ENCODE assay signal across 8 cellular contexts in genomic region chr19:10566408-10566657, GRCh38. TPM values are rescaled to one million over a fixed set of nuclear protein-coding genes. Genes with fewer than 3 reads are reported as not detected.
A peak's percentile ranks its signal among the peaks of the same experiment; 100 is the strongest.
DNase-seq lines count a peak whose midpoint lies in the region; TF ChIP-seq lines count a peak whose summit lies in the region.

No MANE protein-coding gene starts in this region.

- CTCF ChIA-PET in OCI-LY7 (lab: Charles Lee; ENCODE audit: unreplicated experiment), result no interaction called here

- no TSS peak for BruUV-seq in OCI-LY7 (replicated peaks; lab: Mats Ljungman, UMichigan)

- peaks cover 16% of the 10 kb centered on the region for H3K27me3 ChIP-seq in endodermal cell (ENCODE audit: control insufficient read depth, insufficient read depth, low read length, poor library complexity, severe bottlenecking)
- H3K27me3 ChIP-seq in osteoblast (ENCODE audit: insufficient read depth, low read length), result no peaks in the 10 kb centered on the region

- H3K36me3 Mint-ChIP-seq in endodermal cell (ENCODE audit: low read depth), result peaks cover 12% of the 10 kb centered on the region

- peak; percentile 13 for DNase-seq in CD1c-positive myeloid dendritic cell (ENCODE audit: extremely low spot score)
- no peak for DNase-seq in OCI-LY7 (ENCODE audit: low spot score)
- no peak for DNase-seq in endodermal cell
- no peak for DNase-seq in osteoblast (ENCODE audit: insufficient read length, low spot score, missing footprints)
- DNase-seq in NCI-H524 treated with DMSO at 0.1 percent for 48 hours (lab: John Stamatoyannopoulos, UW), result no peak
- DNase-seq in NCI-H2107 treated with DMSO at 0.1 percent for 48 hours (lab: John Stamatoyannopoulos, UW; ENCODE audit: unreplicated experiment), result no peak
- no peak for DNase-seq in H4 (ENCODE audit: low spot score)
- no peak for DNase-seq in pons (ENCODE audit: low spot score)

- H3K9me3 ChIP-seq in OCI-LY7 (ENCODE audit: low read length) (no peaks in the 10 kb centered on the region), endodermal cell (ENCODE audit: control insufficient read depth, low read length) (no peaks in the 10 kb centered on the region), osteoblast (ENCODE audit: low read depth, low read length) (no peaks in the 10 kb centered on the region)

- POLR2A ChIA-PET in OCI-LY7 (lab: Charles Lee), result interaction anchor here (0.6 to 0.7 kb wide), 3 partner anchors 14 to 186 kb away, joined by 3 to 4 read pairs (median 3); partner anchors contain the start of gene TYK2

- H3K4me3 ChIP-seq in OCI-LY7 (ENCODE audit: low read depth, low read length, poor library complexity, severe bottlenecking) (peak overlapping the region; percentile 76), endodermal cell (ENCODE audit: low read length) (peak overlapping the region; percentile 73), osteoblast (ENCODE audit: insufficient read depth, low read length) (peak overlapping the region; percentile 93)

- H3K4me1 ChIP-seq in OCI-LY7 (ENCODE audit: insufficient read depth, low read length, poor library complexity, severe bottlenecking) (peaks cover 33% of the 10 kb centered on the region), endodermal cell (ENCODE audit: control insufficient read depth, insufficient read depth, low read length) (no peaks in the 10 kb centered on the region), osteoblast (ENCODE audit: insufficient read depth, low read length) (peaks cover 33% of the 10 kb centered on the region)

- H3K4me3 Mint-ChIP-seq in endodermal cell, result peak overlapping the region; percentile 91

- H2AFZ ChIP-seq in OCI-LY7 (ENCODE audit: low read length) (no peak overlapping the region), osteoblast (ENCODE audit: low read length) (peak overlapping the region; percentile 86)

- peaks cover 31% of the 10 kb centered on the region for H3K79me2 ChIP-seq in OCI-LY7 (ENCODE audit: insufficient read depth, low read depth, low read length)
- peaks cover 28% of the 10 kb centered on the region for H3K79me2 ChIP-seq in osteoblast (ENCODE audit: insufficient read depth, low read length)

- peaks cover 26% of the 10 kb centered on the region for H3K36me3 ChIP-seq in OCI-LY7 (ENCODE audit: insufficient read depth, low read length)
- peaks cover 14% of the 10 kb centered on the region for H3K36me3 ChIP-seq in endodermal cell (ENCODE audit: control insufficient read depth, insufficient read depth, low read length)
- peaks cover 9% of the 10 kb centered on the region for H3K36me3 ChIP-seq in osteoblast (ENCODE audit: insufficient read depth, low read length)

- H3K27me3 Mint-ChIP-seq in endodermal cell (ENCODE audit: insufficient read depth), result peaks cover 19% of the 10 kb centered on the region

- TF ChIP-seq CTCF in OCI-LY7 (conservative IDR thresholded peaks at IDR 0.05; ENCODE audit: low read length) (no peak), endodermal cell (conservative IDR thresholded peaks at IDR 0.05) (no peak), osteoblast (IDR thresholded peaks at IDR 0.05; ENCODE audit: extremely low read depth, low read depth, low read length) (no peak)

- no peak overlapping the region for H3K27ac Mint-ChIP-seq in endodermal cell

- H4K20me1 ChIP-seq in OCI-LY7 (ENCODE audit: insufficient read depth, low read length), result no peaks in the 10 kb centered on the region
- no peaks in the 10 kb centered on the region for H4K20me1 ChIP-seq in osteoblast (ENCODE audit: insufficient read depth, low read length)

- intact Hi-C loops in OCI-LY7 (cut with micrococcal nuclease; ENCODE audit: unreplicated experiment), result loop anchor here (5.0 to 10.0 kb wide), 5 partner anchors 84 to 308 kb away; partner anchors contain the start of genes CARM1, ICAM3, ILF3 and RAVER1

- peaks cover 23% of the 10 kb centered on the region for H3K4me1 Mint-ChIP-seq in endodermal cell

- H3K9me2 ChIP-seq in OCI-LY7 (ENCODE audit: insufficient read depth, low read length), result no peaks in the 10 kb centered on the region

- no peaks in the 10 kb centered on the region for H3K9me3 Mint-ChIP-seq in endodermal cell

- H3K4me2 ChIP-seq in OCI-LY7 (ENCODE audit: low read length) (peak overlapping the region; percentile 89), osteoblast (ENCODE audit: insufficient read depth, low read length) (peak overlapping the region; percentile 81)

- H3K27ac ChIP-seq in OCI-LY7 (ENCODE audit: low read depth, low read length, poor library complexity, severe bottlenecking) (peak overlapping the region; percentile 81), endodermal cell (ENCODE audit: low read depth, low read length) (no peak overlapping the region), osteoblast (ENCODE audit: low read depth, low read length) (peak overlapping the region; percentile 65)

- WGBS in endodermal cell (ENCODE audit: insufficient coverage in 1 of 2, insufficient read length in 1 of 2), 2 experiments, result 40 to 70% methylated on average over 2 to 4 of the region's 4 CpGs

- H3K9ac ChIP-seq in endodermal cell (ENCODE audit: extremely low read depth, low read length, poor library complexity, severe bottlenecking), result no peak overlapping the region

RNA-seq across cellular contexts. Expression of gene KRI1, which starts 0.5 kb away (rescaled TPM):
- total RNA-seq in OCI-LY7 (2014; rRNA removed; shearing (Covaris generic)), result 44.9 and 53.6 TPM in 2 replicates
- total RNA-seq in OCI-LY7 (2022) (57.0 and 58.4 TPM in 2 replicates), endodermal cell (10 to 100 TPM; 45.2 to 47.7 TPM), osteoblast (5.4 and 5.9 TPM in 2 replicates)
- polyA plus RNA-seq in endodermal cell (2013, experiment 1 of 2), result 29.4 TPM
- 27.3 TPM for polyA plus RNA-seq in endodermal cell (2013, experiment 2 of 2)
- 7.7 and 8.3 TPM in 2 replicates for total RNA-seq in H4 (2014; rRNA removed; shearing (Covaris generic))

RNA-seq across cellular contexts. Expression of gene CDKN2D, which starts 2.4 kb away (rescaled TPM):
- total RNA-seq in OCI-LY7 (2014; rRNA removed; shearing (Covaris generic)), result 22.4 and 25.3 TPM in 2 replicates
- total RNA-seq in OCI-LY7 (2022) (26.6 and 28.1 TPM in 2 replicates), endodermal cell (1 to 10 TPM; 3.5 to 4.6 TPM), osteoblast (4.0 and 5.3 TPM in 2 replicates)
- polyA plus RNA-seq in endodermal cell (2013, experiment 1 of 2), result 20.0 TPM
- polyA plus RNA-seq in endodermal cell (2013, experiment 2 of 2), result 18.2 TPM
- total RNA-seq in H4 (2014; rRNA removed; shearing (Covaris generic)), result 3.2 and 5.2 TPM in 2 replicates

RNA-seq across cellular contexts. Expression of gene AP1M2, which starts 20.8 kb away (rescaled TPM):
- 0.44 TPM in 1 of 2 replicates, not detected in the other for total RNA-seq in OCI-LY7 (2014; rRNA removed; shearing (Covaris generic))
- total RNA-seq in OCI-LY7 (2022) (not detected in 2 replicates), endodermal cell (100 to 1,000 TPM; 132 to 146 TPM), osteoblast (0.29 and 0.72 TPM in 2 replicates)
- 4.8 TPM for polyA plus RNA-seq in endodermal cell (2013, experiment 1 of 2)
- 4.2 TPM for polyA plus RNA-seq in endodermal cell (2013, experiment 2 of 2)
- 7.8 and 14.8 TPM in 2 replicates for total RNA-seq in H4 (2014; rRNA removed; shearing (Covaris generic))

RNA-seq across cellular contexts. Expression of gene ATG4D, which starts 22.6 kb away (rescaled TPM):
- 21.1 and 29.6 TPM in 2 replicates for total RNA-seq in OCI-LY7 (2014; rRNA removed; shearing (Covaris generic))
- total RNA-seq in OCI-LY7 (2022), result 46.8 and 48.2 TPM in 2 replicates
- 10 to 100 TPM; 37.9 to 44.8 TPM for total RNA-seq in endodermal cell
- polyA plus RNA-seq in endodermal cell (2013, experiment 1 of 2), result 30.8 TPM
- 29.5 TPM for polyA plus RNA-seq in endodermal cell (2013, experiment 2 of 2)
- total RNA-seq in osteoblast, result 11.6 and 12.7 TPM in 2 replicates
- 13.1 and 18.6 TPM in 2 replicates for total RNA-seq in H4 (2014; rRNA removed; shearing (Covaris generic))

RNA-seq across cellular contexts. Expression of gene S1PR5, which starts 49.1 kb away (rescaled TPM):
- not detected in 2 replicates for total RNA-seq in OCI-LY7 (2014; rRNA removed; shearing (Covaris generic))
- total RNA-seq in OCI-LY7 (2022), result not detected in 2 replicates
- 1 to 10 TPM; 1.2 to 5.1 TPM for total RNA-seq in endodermal cell
- 1.6 TPM for polyA plus RNA-seq in endodermal cell (2013, experiment 1 of 2)
- 1.6 TPM for polyA plus RNA-seq in endodermal cell (2013, experiment 2 of 2)
- total RNA-seq in osteoblast, result 0.29 and 0.36 TPM in 2 replicates
- total RNA-seq in H4 (2014; rRNA removed; shearing (Covaris generic)), result 1.0 and 1.7 TPM in 2 replicates
